ENCODE assay signal across 8 cellular contexts in the genomic region with DNA sequence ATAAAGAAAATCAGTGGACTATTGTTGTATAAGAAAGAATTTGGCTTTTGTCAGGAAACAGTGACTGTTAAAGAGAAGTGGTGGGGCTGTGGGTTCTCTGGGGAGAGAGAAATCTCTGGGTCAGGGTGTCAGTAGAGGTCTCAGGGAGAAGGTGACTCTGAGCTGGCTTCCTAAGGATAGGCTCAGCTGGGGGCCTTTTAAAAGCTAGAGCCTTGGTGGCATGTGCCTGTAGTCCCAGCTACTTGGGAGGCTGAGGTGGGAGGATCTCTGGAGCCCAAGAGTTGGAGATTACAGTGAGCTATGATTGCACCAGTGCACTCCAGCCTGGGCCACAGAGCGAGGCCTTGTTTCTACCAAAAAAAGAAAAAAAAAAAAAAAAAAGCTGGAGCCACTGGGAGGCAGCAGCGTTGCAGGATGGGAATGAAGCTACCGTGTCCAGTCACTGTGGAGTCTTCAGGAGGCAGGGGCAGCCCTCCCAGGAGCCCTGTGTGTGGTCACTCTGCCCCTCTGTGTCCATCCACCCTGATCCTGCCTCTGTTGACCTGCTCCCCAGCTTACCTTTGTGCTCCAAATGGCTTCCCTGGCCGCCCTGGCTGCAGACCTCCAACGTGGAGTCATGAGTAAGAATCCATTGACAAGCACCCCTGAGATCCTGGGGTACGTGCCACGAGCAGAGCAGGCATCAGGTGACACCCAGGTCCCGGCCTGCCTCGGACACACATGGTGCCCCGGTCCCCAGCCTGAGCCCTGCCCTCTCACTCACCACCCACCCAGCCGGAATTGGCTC. TPM values are rescaled to one million over a fixed set of nuclear protein-coding genes. Genes with fewer than 3 reads are reported as not detected.
A peak's percentile ranks its signal among the peaks of the same experiment; 100 is the strongest.
DNase-seq lines count a peak whose midpoint lies in the region; ATAC-seq and TF ChIP-seq lines count a peak whose summit lies in the region.

No MANE protein-coding gene starts in this region.

- H3K4me3 ChIP-seq in BE2C (ENCODE audit: low read depth, low read length) (no peak overlapping the region), choroid plexus epithelial cell (ENCODE audit: low read depth, low read length) (no peak overlapping the region), mesendoderm (ENCODE audit: low read length) (no peak overlapping the region)

- no peak overlapping the region for H2BK5ac ChIP-seq in mesendoderm (ENCODE audit: low read length)

- H3K27ac Mint-ChIP-seq in activated naive CD8-positive, alpha-beta T cell treated with anti-CD3 and anti-CD28 coated beads, Interleukin-2, amount 50 U/mL, for 24 hours, result no peak overlapping the region

- H2BK120ac ChIP-seq in mesendoderm (ENCODE audit: low read depth, low read length), result no peak overlapping the region

- H3K18ac ChIP-seq in mesendoderm (ENCODE audit: low read length), result no peak overlapping the region

- H3K36me3 ChIP-seq in BE2C, result no peaks in the 10 kb centered on the region
- no peaks in the 10 kb centered on the region for H3K36me3 ChIP-seq in mesendoderm (ENCODE audit: control insufficient read depth, insufficient read depth, low read length)

- H3K23ac ChIP-seq in mesendoderm (ENCODE audit: low read length), result no peak overlapping the region

- no peak overlapping the region for H4K8ac ChIP-seq in mesendoderm (ENCODE audit: low read depth, low read length)

- H3K9me3 Mint-ChIP-seq in activated naive CD8-positive, alpha-beta T cell treated with anti-CD3 and anti-CD28 coated beads, Interleukin-2, amount 50 U/mL, for 24 hours, result no peaks in the 10 kb centered on the region

- no peaks in the 10 kb centered on the region for H3K27me3 ChIP-seq in BE2C
- no peaks in the 10 kb centered on the region for H3K27me3 ChIP-seq in mesendoderm (ENCODE audit: insufficient read depth, low read length, poor library complexity)

- no peaks in the 10 kb centered on the region for H3K79me2 ChIP-seq in mesendoderm (ENCODE audit: control insufficient read depth, insufficient read depth, low read length)

- H2AK5ac ChIP-seq in mesendoderm (ENCODE audit: low read length), result no peak overlapping the region

- H3K79me1 ChIP-seq in mesendoderm (ENCODE audit: low read length), result no peaks in the 10 kb centered on the region

- H3K36me3 Mint-ChIP-seq in activated naive CD8-positive, alpha-beta T cell treated with anti-CD3 and anti-CD28 coated beads, Interleukin-2, amount 50 U/mL, for 24 hours (ENCODE audit: low read depth), result no peaks in the 10 kb centered on the region

- H3K9me3 ChIP-seq in BE2C, result no peaks in the 10 kb centered on the region

- peaks cover 9% of the 10 kb centered on the region for H3K4me1 Mint-ChIP-seq in activated naive CD8-positive, alpha-beta T cell treated with anti-CD3 and anti-CD28 coated beads, Interleukin-2, amount 50 U/mL, for 24 hours

- H3K27ac ChIP-seq in mesendoderm (ENCODE audit: low read depth, low read length), result no peak overlapping the region

- no peak overlapping the region for H3K9ac ChIP-seq in mesendoderm (ENCODE audit: low read length)

- TF ChIP-seq CTCF in BE2C (IDR thresholded peaks at IDR 0.05; ENCODE audit: low read depth, low read length), result peak; percentile 34
- TF ChIP-seq CTCF in choroid plexus epithelial cell (conservative IDR thresholded peaks at IDR 0.05; ENCODE audit: low read depth, low read length), result peak; percentile 49

- H3K56ac ChIP-seq in mesendoderm (ENCODE audit: low read length), result peak overlapping the region; percentile 1

- ATAC-seq in GM18907 (IDR thresholded peaks at IDR 0.05; ENCODE audit: unreplicated experiment), result no peak
- ATAC-seq in activated naive CD8-positive, alpha-beta T cell treated with anti-CD3 and anti-CD28 coated beads, Interleukin-2, amount 50 U/mL, for 24 hours, result no peak
- ATAC-seq in GM21576 (IDR thresholded peaks at IDR 0.05; ENCODE audit: unreplicated experiment), result no peak

- no peak overlapping the region for H4K5ac ChIP-seq in mesendoderm (ENCODE audit: low read length)

- no peak overlapping the region for H3K4me2 ChIP-seq in mesendoderm (ENCODE audit: low read length)

- H3K27me3 Mint-ChIP-seq in activated naive CD8-positive, alpha-beta T cell treated with anti-CD3 and anti-CD28 coated beads, Interleukin-2, amount 50 U/mL, for 24 hours, result no peaks in the 10 kb centered on the region

- H3K4ac ChIP-seq in mesendoderm (ENCODE audit: low read depth, low read length), result no peak overlapping the region

- no CpG with 5 or more reads among the region's 11 CpGs for WGBS in mesendoderm (ENCODE audit: extremely low coverage, insufficient coverage, low lambda C conversion rate)

- H3K4me1 ChIP-seq in BE2C (peaks cover 2% of the 10 kb centered on the region), mesendoderm (ENCODE audit: control insufficient read depth, low read depth, low read length) (peaks cover 4% of the 10 kb centered on the region)

- no peak overlapping the region for H2BK15ac ChIP-seq in mesendoderm (replicated peaks; ENCODE audit: low read depth)

- no peak for DNase-seq in BE2C
- DNase-seq in LHCN-M2 (ENCODE audit: low read depth), result peak; percentile 58
- DNase-seq in choroid plexus epithelial cell (ENCODE audit: low read depth), result peak; percentile 49
- peak; percentile 50 for DNase-seq in mesendoderm
- DNase-seq in activated naive CD8-positive, alpha-beta T cell treated with anti-CD3 and anti-CD28 coated beads, Interleukin-2, amount 50 U/mL, for 24 hours, result no peak
- DNase-seq in effector CD8-positive, alpha-beta T cell (lab: John Stamatoyannopoulos, UW), result no peak

- H3K4me3 Mint-ChIP-seq in activated naive CD8-positive, alpha-beta T cell treated with anti-CD3 and anti-CD28 coated beads, Interleukin-2, amount 50 U/mL, for 24 hours, result no peak overlapping the region

RNA-seq across cellular contexts. Expression of gene MIF, which starts 5.4 kb away (rescaled TPM):
- 3,280 TPM for polyA plus RNA-seq in BE2C (2012; ENCODE audit: insufficient read depth, insufficient read length, low read depth)
- 512 and 577 TPM in 2 replicates for total RNA-seq in LHCN-M2 (2014; rRNA removed)
- 1,162 TPM for polyA plus RNA-seq in LHCN-M2 (2012)
- polyA plus RNA-seq in mesendoderm (2013, experiment 1 of 2), result 1,526 TPM
- polyA plus RNA-seq in mesendoderm (2013, experiment 2 of 2), result 1,516 TPM

RNA-seq across cellular contexts. Expression of gene SLC2A11, which starts 31.1 kb away (rescaled TPM):
- polyA plus RNA-seq in BE2C (2012; ENCODE audit: insufficient read depth, insufficient read length, low read depth), result 26.1 TPM
- total RNA-seq in LHCN-M2 (2014; rRNA removed), result 6.5 and 8.6 TPM in 2 replicates
- polyA plus RNA-seq in LHCN-M2 (2012), result 7.8 TPM
- 7.2 TPM for polyA plus RNA-seq in mesendoderm (2013, experiment 1 of 2)
- polyA plus RNA-seq in mesendoderm (2013, experiment 2 of 2), result 7.5 TPM

RNA-seq across cellular contexts. Expression of gene DERL3, which starts 50.0 kb away (rescaled TPM):
- polyA plus RNA-seq in BE2C (2012; ENCODE audit: insufficient read depth, insufficient read length, low read depth), result 0.82 TPM
- total RNA-seq in LHCN-M2 (2014; rRNA removed), result 0.23 TPM in 1 of 2 replicates, not detected in the other
- polyA plus RNA-seq in LHCN-M2 (2012), result 0.68 TPM
- 7.4 TPM for polyA plus RNA-seq in mesendoderm (2013, experiment 1 of 2)
- polyA plus RNA-seq in mesendoderm (2013, experiment 2 of 2), result 6.6 TPM

Comparison
In these comparisons a context has a peak if more than half of its experiments do, and no peak if none do; other contexts are left out.
1. DNase-seq: peak in LHCN-M2 (single experiment), choroid plexus epithelial cell (single experiment) and mesendoderm (single experiment); none in BE2C (single experiment), activated naive CD8-positive, alpha-beta T cell treated with anti-CD3 and anti-CD28 coated beads, Interleukin-2, amount 50 U/mL, for 24 hours (single experiment) and effector CD8-positive, alpha-beta T cell (single experiment).